ENCODE assay signal across 11 cellular contexts in genomic region chr22:23241562-23242472, GRCh38.
DNase-seq lines count a peak whose midpoint lies in the region; ATAC-seq and TF ChIP-seq lines count a peak whose summit lies in the region.
"Had no signal": no experiment of that assay in that cellular context is flagged by ENCODE, and none has a peak within 500 bp of the region (broad histone marks: within the 10 kb centered on the region; RNA-seq: fewer than 3 reads in every experiment).

No MANE protein-coding gene starts in this region.

- CTCF ChIA-PET in Caco-2 (lab: Charles Lee) = interaction anchor here (1.0 to 2.6 kb wide), 3 partner anchors 40 to 63 kb away, joined by 5 to 12 read pairs (median 6); no protein-coding TSS in a partner anchor

- H3K27ac ChIP-seq in Karpas-422 (ENCODE audit: low read length) (peak overlapping the region; percentile 83), brain microvascular endothelial cell (peak overlapping the region; percentile 0), right lobe of liver (no peak overlapping the region)
- H3K27ac ChIP-seq: thoracic aorta had no signal

- H3K36me3 Mint-ChIP-seq in Caco-2 (ENCODE audit: insufficient read depth, unreplicated experiment) (peaks cover 56% of the 10 kb centered on the region), natural killer cell (no peaks in the 10 kb centered on the region)

- H3K9ac ChIP-seq in Karpas-422 (ENCODE audit: low read length) = peak overlapping the region; percentile 49

- no TSS peak for BruUV-seq in Caco-2 (replicated peaks; lab: Mats Ljungman, UMichigan)

- H3K27me3 Mint-ChIP-seq in Caco-2 (ENCODE audit: insufficient read depth, unreplicated experiment) = no peaks in the 10 kb centered on the region
- H3K27me3 Mint-ChIP-seq in natural killer cell (ENCODE audit: low read depth in 2 of 2) = no peaks in the 10 kb centered on the region

- no peak overlapping the region for H2AFZ ChIP-seq in Karpas-422 (ENCODE audit: low read length)

- intact Hi-C loops in Caco-2 (cut with micrococcal nuclease; ENCODE audit: unreplicated experiment) = loop anchor here (1.0 kb wide), 1 partner anchor 59 kb away; no protein-coding TSS in a partner anchor
- intact Hi-C loops in natural killer cell (cut with micrococcal nuclease) = loop anchor here (2.0 kb wide), 1 partner anchor 21 kb away; no protein-coding TSS in a partner anchor
- intact Hi-C loops in right lobe of liver (cut with DNase I) = no loop called here

- peaks cover 77% of the 10 kb centered on the region for H3K79me2 ChIP-seq in Karpas-422 (ENCODE audit: low read length)

- H3K4me3 Mint-ChIP-seq in Caco-2 (ENCODE audit: unreplicated experiment) (peak overlapping the region; percentile 69), natural killer cell (peak overlapping the region; percentile 7)

- H3K36me3 ChIP-seq in Caco-2 (ENCODE audit: control insufficient read depth, insufficient read depth, low read length) (peaks cover 3% of the 10 kb centered on the region; the same call in 1 of the 2 replicates), Karpas-422 (ENCODE audit: insufficient read depth, low read length) (no peaks in the 10 kb centered on the region), brain microvascular endothelial cell (replicated peaks) (peaks cover 13% of the 10 kb centered on the region), right lobe of liver (no peaks in the 10 kb centered on the region)
- H3K36me3 ChIP-seq: thoracic aorta had no signal

- H3K9me3 ChIP-seq in Caco-2 = no peaks in the 10 kb centered on the region
- no peaks in the 10 kb centered on the region for H3K9me3 ChIP-seq in Karpas-422 (ENCODE audit: low read length)
- no peaks in the 10 kb centered on the region for H3K9me3 ChIP-seq in right lobe of liver
- H3K9me3 ChIP-seq: thoracic aorta had no signal

- DNase-seq in Caco-2 = peak; percentile 78 to 90
- DNase-seq in Karpas-422 = no peak
- no peak for DNase-seq in brain microvascular endothelial cell
- DNase-seq in natural killer cell = no peak
- no peak for DNase-seq in SW 1271 (lab: John Stamatoyannopoulos, UW)
- DNase-seq in activated CD4-positive, CD25-positive, alpha-beta regulatory T cell (lab: John Stamatoyannopoulos, UW) = no peak
- DNase-seq in right lobe of liver = no peak
- DNase-seq: SHP77 treated with DMSO at 0.1 percent for 48 hours had no signal

- no peak for TF ChIP-seq CTCF in Caco-2 (IDR thresholded peaks at IDR 0.05; ENCODE audit: insufficient read depth in 1 of 2, low read depth in 1 of 2, low read length in 1 of 2, severe bottlenecking in 1 of 2, unreplicated experiment in 1 of 2)
- no peak for TF ChIP-seq CTCF in brain microvascular endothelial cell (IDR thresholded peaks at IDR 0.05; ENCODE audit: low read depth, low read length, missing control alignments)
- no peak for TF ChIP-seq CTCF in natural killer cell (IDR thresholded peaks at IDR 0.05)
- TF ChIP-seq CTCF in right lobe of liver (IDR thresholded peaks at IDR 0.05) = no peak

- H3K27ac Mint-ChIP-seq in Caco-2 (ENCODE audit: unreplicated experiment) (peak overlapping the region; percentile 94), natural killer cell (peak overlapping the region; percentile 73 to 93)

- no peak for TF ChIP-seq POLR2A in right lobe of liver (IDR thresholded peaks at IDR 0.05)

- peak overlapping the region; percentile 65 for H3K4me2 ChIP-seq in Karpas-422 (ENCODE audit: low read depth, low read length, poor library complexity, severe bottlenecking)

- H3K9me2 ChIP-seq in Karpas-422 (replicated peaks; ENCODE audit: insufficient read depth, low read length) = no peaks in the 10 kb centered on the region

- H3K9me3 Mint-ChIP-seq in Caco-2 (ENCODE audit: unreplicated experiment) (no peaks in the 10 kb centered on the region), natural killer cell (no peaks in the 10 kb centered on the region)

- no peaks in the 10 kb centered on the region for H3K27me3 ChIP-seq in Caco-2 (replicated peaks; ENCODE audit: control insufficient read depth, insufficient read depth, low read length)
- H3K27me3 ChIP-seq in Karpas-422 (ENCODE audit: low read length) = no peaks in the 10 kb centered on the region
- peaks cover 3% of the 10 kb centered on the region for H3K27me3 ChIP-seq in brain microvascular endothelial cell (replicated peaks)
- H3K27me3 ChIP-seq in right lobe of liver = no peaks in the 10 kb centered on the region

- H3K4me3 ChIP-seq in Caco-2 (ENCODE audit: low read depth, low read length) (no peak overlapping the region), Karpas-422 (ENCODE audit: low read length) (peak overlapping the region; percentile 42; the same call in 1 of the 2 replicates), brain microvascular endothelial cell (ENCODE audit: low read depth, low read length) (no peak overlapping the region), right lobe of liver (no peak overlapping the region)
- H3K4me3 ChIP-seq: lung, thoracic aorta had no signal

- peaks cover 64% of the 10 kb centered on the region for H3K4me1 ChIP-seq in Caco-2
- peaks cover 68% of the 10 kb centered on the region for H3K4me1 ChIP-seq in Karpas-422 (ENCODE audit: low read length)
- H3K4me1 ChIP-seq in right lobe of liver = peaks cover 0 to 5% (median 2%) of the 10 kb centered on the region in 4 donors

- no peak for ATAC-seq in natural killer cell
- ATAC-seq in GM19324 (IDR thresholded peaks at IDR 0.05; ENCODE audit: low FRiP score, unreplicated experiment) = no peak
- no peak for ATAC-seq in right lobe of liver

- in situ Hi-C loops in brain microvascular endothelial cell (cut with HindIII; ENCODE audit: low pct_ligation_motif_present, low sequenced_read_pairs) = no loop called here

- POLR2A ChIA-PET in Caco-2 (lab: Charles Lee) = interaction anchor here (1.5 kb wide), 1 partner anchor 62 kb away, joined by 4 read pairs; the partner anchor contains the start of gene BCR

- WGBS in right lobe of liver (ENCODE audit: insufficient coverage, low coverage, low lambda C conversion rate, missing lambda C conversion rate) = 82% methylated on average over 6 of the region's 8 CpGs

- H3K4me1 Mint-ChIP-seq in Caco-2 (ENCODE audit: low read depth, unreplicated experiment) = peaks cover 50% of the 10 kb centered on the region
- peaks cover 89 to 91% of the 10 kb centered on the region in 2 donors for H3K4me1 Mint-ChIP-seq in natural killer cell

- no peaks in the 10 kb centered on the region for H4K20me1 ChIP-seq in Karpas-422 (ENCODE audit: insufficient read depth, low read depth, low read length)

Comparison
In these comparisons a context has a peak if more than half of its experiments do, and no peak if none do; other contexts are left out.
1. DNase-seq: peak in Caco-2 (2 of 2); none in Karpas-422 (single experiment), brain microvascular endothelial cell (single experiment), natural killer cell (single experiment), SW 1271 (0 of 2), activated CD4-positive, CD25-positive, alpha-beta regulatory T cell (0 of 4) and right lobe of liver (0 of 3).
2. H3K27ac ChIP-seq: peak in Karpas-422 (single experiment) and brain microvascular endothelial cell (single experiment); none in right lobe of liver (0 of 3).
3. intact Hi-C loops: an anchor here in Caco-2 (1.0 kb wide) and natural killer cell (2.0 kb wide); none called in right lobe of liver.